ENCODE assay signal across 9 cellular contexts in the genomic region with DNA sequence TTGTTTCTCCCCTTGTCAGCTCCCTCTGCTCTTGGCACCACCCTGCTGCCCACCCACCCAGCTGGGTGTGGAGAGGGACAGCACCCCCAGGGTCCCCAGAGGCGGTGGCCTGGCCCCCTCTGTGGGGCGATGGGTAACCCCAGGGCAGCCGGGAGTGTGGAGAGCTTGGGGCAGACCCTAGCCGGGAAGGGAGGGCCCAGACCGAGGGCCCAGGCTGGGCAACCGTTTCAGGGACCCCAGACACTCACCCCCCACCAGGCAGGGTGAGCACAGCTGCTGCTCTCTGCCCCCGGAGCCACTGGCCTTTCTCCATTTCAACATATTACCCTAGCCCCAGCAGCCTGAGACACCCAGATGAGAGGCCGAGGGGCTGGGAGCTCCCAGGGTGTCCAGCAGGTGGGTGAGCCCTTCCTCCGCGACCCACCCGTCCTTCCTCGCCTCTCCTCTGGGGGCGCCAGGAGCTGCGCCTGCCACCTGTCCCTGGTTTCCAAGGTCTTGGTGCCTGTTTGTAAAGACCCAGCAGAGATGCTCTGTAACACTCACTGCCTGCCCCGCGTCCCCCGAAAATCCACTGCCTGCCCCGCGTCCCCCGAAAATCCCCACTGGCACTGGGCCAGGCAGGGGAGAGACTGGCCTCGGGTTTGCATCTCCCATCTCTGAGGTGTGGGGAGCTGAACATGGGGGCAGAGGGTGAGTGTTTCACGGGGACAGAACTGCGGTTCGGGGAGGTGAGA. TPM values are rescaled to one million over a fixed set of nuclear protein-coding genes. Genes with fewer than 3 reads are reported as not detected.
DNase-seq lines count a peak whose midpoint lies in the region; ATAC-seq, FAIRE-seq and TF ChIP-seq lines count a peak whose summit lies in the region.
"Had no signal": no experiment of that assay in that cellular context is flagged by ENCODE, and none has a peak within 500 bp of the region (broad histone marks: within the 10 kb centered on the region; RNA-seq: fewer than 3 reads in every experiment).

No MANE protein-coding gene starts in this region.

- TF ChIP-seq CTCF in BE2C (IDR thresholded peaks at IDR 0.05; ENCODE audit: low read depth, low read length) (peak; percentile 85), OCI-LY1 (IDR thresholded peaks at IDR 0.05; ENCODE audit: low read length) (peak; percentile 63), fibroblast of mammary gland (conservative IDR thresholded peaks at IDR 0.05; ENCODE audit: control insufficient read depth, insufficient read depth, low read depth, low read length) (peak; percentile 35)

- peaks cover 25% of the 10 kb centered on the region for H3K4me1 ChIP-seq in BE2C
- H3K4me1 ChIP-seq in OCI-LY1 (ENCODE audit: insufficient read depth, low read length, severe bottlenecking): no peaks in the 10 kb centered on the region

- H3K9me3 Mint-ChIP-seq in natural killer cell treated with Interleukin-12 subunit alpha and Interleukin-12 subunit beta and Interleukin-15 and Interleukin-18, amount 100 ng/mL, for 72 hours: no peaks in the 10 kb centered on the region
- H3K9me3 Mint-ChIP-seq: immature natural killer cell had no signal

- no peak overlapping the region for H3K4me3 Mint-ChIP-seq in natural killer cell treated with Interleukin-12 subunit alpha and Interleukin-12 subunit beta and Interleukin-15 and Interleukin-18, amount 100 ng/mL, for 72 hours
- H3K4me3 Mint-ChIP-seq: immature natural killer cell had no signal

- peaks cover 0 to 3% of the 10 kb centered on the region in 2 donors for H3K27me3 Mint-ChIP-seq in natural killer cell treated with Interleukin-12 subunit alpha and Interleukin-12 subunit beta and Interleukin-15 and Interleukin-18, amount 100 ng/mL, for 72 hours

- no peaks in the 10 kb centered on the region for H3F3A ChIP-seq in OCI-LY1 (ENCODE audit: insufficient read depth, low read length)

- H3K4me2 ChIP-seq in OCI-LY1 (ENCODE audit: low read length): no peak overlapping the region

- H2AFZ ChIP-seq in OCI-LY1 (ENCODE audit: low read length): no peak overlapping the region

- H3K9me2 ChIP-seq in OCI-LY1 (ENCODE audit: low read depth, low read length): no peaks in the 10 kb centered on the region

- H3K4me3 ChIP-seq in BE2C (ENCODE audit: low read depth, low read length): no peak overlapping the region
- no peak overlapping the region for H3K4me3 ChIP-seq in OCI-LY1 (ENCODE audit: low read depth, low read length, poor library complexity, severe bottlenecking)
- H3K4me3 ChIP-seq in fibroblast of mammary gland (ENCODE audit: control insufficient read depth, low read depth, low read length): no peak overlapping the region

- H3K27me3 ChIP-seq in BE2C (no peaks in the 10 kb centered on the region), OCI-LY1 (ENCODE audit: insufficient read depth, low read length) (0 out of 2 replicates have a peak, but pooled peaks cover 9% of the 10 kb centered on the region)

- no peaks in the 10 kb centered on the region for H3K4me1 Mint-ChIP-seq in natural killer cell treated with Interleukin-12 subunit alpha and Interleukin-12 subunit beta and Interleukin-15 and Interleukin-18, amount 100 ng/mL, for 72 hours (ENCODE audit: low read depth in 2 of 2)

- DNase-seq in BE2C (peak; percentile 83), GM12892 (ENCODE audit: insufficient read length) (peak; percentile 83), fibroblast of mammary gland (ENCODE audit: low read depth) (no peak), amniotic stem cell (lab: John Stamatoyannopoulos, UW) (no peak), NCI-H187 treated with DMSO at 0.1 percent for 48 hours (lab: John Stamatoyannopoulos, UW) (no peak), caudate nucleus (lab: John Stamatoyannopoulos, UW) (no peak)
- no peak for DNase-seq in natural killer cell treated with Interleukin-12 subunit alpha and Interleukin-12 subunit beta and Interleukin-15 and Interleukin-18, amount 100 ng/mL, for 72 hours (ENCODE audit: low spot score)
- DNase-seq: immature natural killer cell had no signal

- no peaks in the 10 kb centered on the region for H3K79me2 ChIP-seq in OCI-LY1 (ENCODE audit: insufficient read depth, low read length)

- H3K27ac ChIP-seq in OCI-LY1 (ENCODE audit: low read depth, low read length, poor library complexity, severe bottlenecking) (no peak overlapping the region), caudate nucleus (ENCODE audit: low read depth, low read length) (no peak overlapping the region)

- ATAC-seq in natural killer cell treated with Interleukin-12 subunit alpha and Interleukin-12 subunit beta and Interleukin-15 and Interleukin-18, amount 100 ng/mL, for 72 hours: no peak

- no peak for TF ChIP-seq POLR2A in GM12892 (IDR thresholded peaks at IDR 0.05; ENCODE audit: low read depth, low read length)

- no peak overlapping the region for H3K27ac Mint-ChIP-seq in natural killer cell treated with Interleukin-12 subunit alpha and Interleukin-12 subunit beta and Interleukin-15 and Interleukin-18, amount 100 ng/mL, for 72 hours
- H3K27ac Mint-ChIP-seq: immature natural killer cell had no signal

- no peaks in the 10 kb centered on the region for H3K36me3 Mint-ChIP-seq in natural killer cell treated with Interleukin-12 subunit alpha and Interleukin-12 subunit beta and Interleukin-15 and Interleukin-18, amount 100 ng/mL, for 72 hours
- H3K36me3 Mint-ChIP-seq: immature natural killer cell had no signal

- H3K36me3 ChIP-seq in BE2C: no peaks in the 10 kb centered on the region
- H3K36me3 ChIP-seq in OCI-LY1 (ENCODE audit: insufficient read depth, low read length): no peaks in the 10 kb centered on the region

- H4K20me1 ChIP-seq in OCI-LY1 (ENCODE audit: insufficient read depth, low read length): no peaks in the 10 kb centered on the region

- no peak overlapping the region for H3K9ac ChIP-seq in OCI-LY1 (ENCODE audit: low read length)

- FAIRE-seq in GM12892 (lab: Jason Lieb, UNC): no peak

- H3K9me3 ChIP-seq in BE2C (no peaks in the 10 kb centered on the region), OCI-LY1 (ENCODE audit: low read length) (no peaks in the 10 kb centered on the region)

RNA-seq across cellular contexts. Expression of a gene that starts 45.4 kb away (rescaled TPM):
- polyA plus RNA-seq in BE2C (2012; ENCODE audit: insufficient read depth, insufficient read length, low read depth): 23.2 TPM
- polyA plus RNA-seq in GM12892 (2012; ENCODE audit: missing spikeins): not detected
- total RNA-seq in natural killer cell treated with Interleukin-12 subunit alpha and Interleukin-12 subunit beta and Interleukin-15 and Interleukin-18, amount 100 ng/mL, for 72 hours: under 1 TPM; 0.52 to 0.84 TPM

Comparison
In these comparisons a context has a peak if more than half of its experiments do, and no peak if none do; other contexts are left out.
1. DNase-seq: peak in BE2C (single experiment) and GM12892 (single experiment); none in fibroblast of mammary gland (single experiment), amniotic stem cell (single experiment), natural killer cell treated with Interleukin-12 subunit alpha and Interleukin-12 subunit beta and Interleukin-15 and Interleukin-18, amount 100 ng/mL, for 72 hours (single experiment), NCI-H187 treated with DMSO at 0.1 percent for 48 hours (single experiment) and caudate nucleus (0 of 61).
2. CTCF ChIP-seq: peak in every context shown above with its lines; median percentile 85 in BE2C; 63 in OCI-LY1; 35 in fibroblast of mammary gland.